ENCODE assay signal across 1 cellular context in the genomic region with DNA sequence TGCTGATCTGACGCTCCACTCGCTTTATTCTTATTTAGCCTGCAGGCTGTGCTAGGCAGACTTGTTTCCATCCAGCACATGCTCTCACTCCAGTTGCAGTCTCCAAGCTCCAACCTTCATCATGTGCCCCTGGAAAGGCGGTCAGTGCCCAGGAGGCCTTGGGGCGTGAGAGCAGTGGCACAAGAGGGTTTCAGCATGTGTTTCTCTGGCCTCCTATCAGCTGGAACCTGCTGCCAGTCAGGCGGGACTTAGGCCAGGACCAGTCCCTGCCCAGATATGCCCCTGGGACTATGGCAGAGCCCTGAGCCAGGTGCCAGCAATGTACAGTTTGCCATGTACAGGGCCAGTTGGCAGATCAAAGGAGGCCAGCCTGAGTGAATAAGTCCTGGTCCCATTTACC.
TF ChIP-seq lines count a peak whose summit lies in the region.

No MANE protein-coding gene starts in this region.

TF ChIP-seq in WTC11, 78 proteins besides CTCF, POLR2A, EP300 and RAD21 (continued from another document):
- TF ChIP-seq, protein P1, sequence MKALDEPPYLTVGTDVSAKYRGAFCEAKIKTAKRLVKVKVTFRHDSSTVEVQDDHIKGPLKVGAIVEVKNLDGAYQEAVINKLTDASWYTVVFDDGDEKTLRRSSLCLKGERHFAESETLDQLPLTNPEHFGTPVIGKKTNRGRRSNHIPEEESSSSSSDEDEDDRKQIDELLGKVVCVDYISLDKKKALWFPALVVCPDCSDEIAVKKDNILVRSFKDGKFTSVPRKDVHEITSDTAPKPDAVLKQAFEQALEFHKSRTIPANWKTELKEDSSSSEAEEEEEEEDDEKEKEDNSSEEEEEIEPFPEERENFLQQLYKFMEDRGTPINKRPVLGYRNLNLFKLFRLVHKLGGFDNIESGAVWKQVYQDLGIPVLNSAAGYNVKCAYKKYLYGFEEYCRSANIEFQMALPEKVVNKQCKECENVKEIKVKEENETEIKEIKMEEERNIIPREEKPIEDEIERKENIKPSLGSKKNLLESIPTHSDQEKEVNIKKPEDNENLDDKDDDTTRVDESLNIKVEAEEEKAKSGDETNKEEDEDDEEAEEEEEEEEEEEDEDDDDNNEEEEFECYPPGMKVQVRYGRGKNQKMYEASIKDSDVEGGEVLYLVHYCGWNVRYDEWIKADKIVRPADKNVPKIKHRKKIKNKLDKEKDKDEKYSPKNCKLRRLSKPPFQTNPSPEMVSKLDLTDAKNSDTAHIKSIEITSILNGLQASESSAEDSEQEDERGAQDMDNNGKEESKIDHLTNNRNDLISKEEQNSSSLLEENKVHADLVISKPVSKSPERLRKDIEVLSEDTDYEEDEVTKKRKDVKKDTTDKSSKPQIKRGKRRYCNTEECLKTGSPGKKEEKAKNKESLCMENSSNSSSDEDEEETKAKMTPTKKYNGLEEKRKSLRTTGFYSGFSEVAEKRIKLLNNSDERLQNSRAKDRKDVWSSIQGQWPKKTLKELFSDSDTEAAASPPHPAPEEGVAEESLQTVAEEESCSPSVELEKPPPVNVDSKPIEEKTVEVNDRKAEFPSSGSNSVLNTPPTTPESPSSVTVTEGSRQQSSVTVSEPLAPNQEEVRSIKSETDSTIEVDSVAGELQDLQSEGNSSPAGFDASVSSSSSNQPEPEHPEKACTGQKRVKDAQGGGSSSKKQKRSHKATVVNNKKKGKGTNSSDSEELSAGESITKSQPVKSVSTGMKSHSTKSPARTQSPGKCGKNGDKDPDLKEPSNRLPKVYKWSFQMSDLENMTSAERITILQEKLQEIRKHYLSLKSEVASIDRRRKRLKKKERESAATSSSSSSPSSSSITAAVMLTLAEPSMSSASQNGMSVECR (CRISPR knock-in tag; IDR thresholded peaks at IDR 0.05; ENCODE audit: borderline replicate concordance) = no peak
- no peak for TF ChIP-seq SP1 (CRISPR knock-in tag; conservative IDR thresholded peaks at IDR 0.05)
- TF ChIP-seq ZNF138 (CRISPR knock-in tag; conservative IDR thresholded peaks at IDR 0.05) = no peak
TF ChIP-seq in WTC11: peak in this region for 0.
